ENCODE assay signal across 28 cellular contexts in the genomic region with DNA sequence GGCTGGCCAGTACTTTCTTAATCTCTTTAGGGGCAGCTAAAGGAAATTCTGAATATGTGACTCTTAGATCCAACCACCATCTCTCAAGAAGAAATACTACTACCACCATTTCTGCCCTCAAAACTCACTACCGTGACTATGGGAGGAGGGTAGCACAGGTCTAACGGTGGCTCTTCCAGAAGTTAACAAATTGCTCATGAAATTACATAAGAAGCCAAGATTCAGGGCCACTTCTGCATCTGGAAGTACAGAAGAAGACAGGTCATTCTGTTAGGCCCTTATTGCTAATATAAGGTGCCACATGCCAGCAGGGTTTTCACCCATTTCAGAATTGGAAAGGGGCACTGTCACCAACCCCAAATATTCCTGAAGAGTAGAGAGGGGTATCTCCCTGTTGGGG.
"Had no signal": no experiment of that assay in that cellular context is flagged by ENCODE, and none has a peak within 500 bp of the region (broad histone marks: within the 10 kb centered on the region; RNA-seq: fewer than 3 reads in every experiment).

No MANE protein-coding gene starts in this region.

- DNase-seq: activated CD4-positive, alpha-beta T cell treated with anti-CD3 and anti-CD28 coated beads, Interleukin-2, amount 50 U/mL, for 1 hour; activated CD4-positive, CD25-positive, alpha-beta regulatory T cell treated with anti-CD3 and anti-CD28 coated beads, Interleukin-2, amount 50 U/mL, for 72 hours; activated CD8-positive, alpha-beta T cell treated with anti-CD3 and anti-CD28 coated beads for 36 hours; activated naive CD4-positive, alpha-beta T cell; activated naive CD8-positive, alpha-beta T cell treated with anti-CD3 and anti-CD28 coated beads, Interleukin-2, amount 10 ng/mL, durations not matched to agents 7 days and 5 days; activated T-cell treated with anti-CD3 and anti-CD28 coated beads, Interleukin-2, amount 50 U/mL, for 48 hours; amniotic stem cell; brain microvascular endothelial cell; caudate nucleus; islet precursor cell; left ventricle myocardium inferior; mesendoderm; mucosa of descending colon; occipital lobe; psoas muscle; sigmoid colon; small intestine; stimulated activated CD4-positive, alpha-beta T cell treated with anti-CD3 and anti-CD28 coated beads, Interleukin-4, amount 100 ng/mL, for 4 hours; stimulated activated CD8-positive, alpha-beta memory T cell treated with anti-CD3 and anti-CD28 coated beads, Interleukin-4, amount 100 ng/mL, for 48 hours; stimulated activated naive CD4-positive, alpha-beta T cell; T-helper 17 cell; T1000 had no signal

- H2AFZ ChIP-seq: hepatocyte, parathyroid adenoma had no signal

- H3K27me3 ChIP-seq: brain microvascular endothelial cell, gastroesophageal sphincter, hepatocyte, sigmoid colon, tibial nerve had no signal

- H3K9me3 ChIP-seq: gastroesophageal sphincter, left ventricle myocardium inferior, mucosa of descending colon, psoas muscle, sigmoid colon, tibial nerve had no signal

- H3K27me3 Mint-ChIP-seq: activated CD8-positive, alpha-beta T cell treated with anti-CD3 and anti-CD28 coated beads for 36 hours; activated naive CD8-positive, alpha-beta T cell treated with anti-CD3 and anti-CD28 coated beads, Interleukin-2, amount 10 ng/mL, durations not matched to agents 7 days and 5 days; T-helper 17 cell had no signal

- H3K4me1 Mint-ChIP-seq: activated naive CD8-positive, alpha-beta T cell treated with anti-CD3 and anti-CD28 coated beads, Interleukin-2, amount 10 ng/mL, durations not matched to agents 7 days and 5 days; neural crest cell had no signal

- H3K4me3 Mint-ChIP-seq: activated CD8-positive, alpha-beta T cell treated with anti-CD3 and anti-CD28 coated beads for 36 hours; activated naive CD8-positive, alpha-beta T cell treated with anti-CD3 and anti-CD28 coated beads, Interleukin-2, amount 10 ng/mL, durations not matched to agents 7 days and 5 days; neural crest cell; T-helper 17 cell had no signal

- H3K4me3 ChIP-seq: gastroesophageal sphincter, hepatocyte, left ventricle myocardium inferior, lung, mucosa of descending colon, psoas muscle, sigmoid colon, tibial nerve had no signal

- H3K27ac ChIP-seq: brain microvascular endothelial cell, gastroesophageal sphincter, hepatocyte, left ventricle myocardium inferior, parathyroid adenoma, psoas muscle, sigmoid colon, tibial nerve had no signal

- H3K36me3 ChIP-seq: brain microvascular endothelial cell, left ventricle myocardium inferior had no signal

- H3K79me2 ChIP-seq: hepatocyte, parathyroid adenoma had no signal

- ATAC-seq: activated CD8-positive, alpha-beta T cell treated with anti-CD3 and anti-CD28 coated beads for 36 hours; gastroesophageal sphincter; mucosa of descending colon; psoas muscle; T-helper 17 cell had no signal

- H3K9me3 Mint-ChIP-seq: activated CD8-positive, alpha-beta T cell treated with anti-CD3 and anti-CD28 coated beads for 36 hours; activated naive CD8-positive, alpha-beta T cell treated with anti-CD3 and anti-CD28 coated beads, Interleukin-2, amount 10 ng/mL, durations not matched to agents 7 days and 5 days; neural crest cell had no signal

- H3K4me2 ChIP-seq: hepatocyte had no signal

- H3K9ac ChIP-seq: parathyroid adenoma had no signal

- H3K4me1 ChIP-seq: gastroesophageal sphincter, left ventricle myocardium inferior, parathyroid adenoma, psoas muscle had no signal
